ENCODE assay signal across 11 cellular contexts in the genomic region with DNA sequence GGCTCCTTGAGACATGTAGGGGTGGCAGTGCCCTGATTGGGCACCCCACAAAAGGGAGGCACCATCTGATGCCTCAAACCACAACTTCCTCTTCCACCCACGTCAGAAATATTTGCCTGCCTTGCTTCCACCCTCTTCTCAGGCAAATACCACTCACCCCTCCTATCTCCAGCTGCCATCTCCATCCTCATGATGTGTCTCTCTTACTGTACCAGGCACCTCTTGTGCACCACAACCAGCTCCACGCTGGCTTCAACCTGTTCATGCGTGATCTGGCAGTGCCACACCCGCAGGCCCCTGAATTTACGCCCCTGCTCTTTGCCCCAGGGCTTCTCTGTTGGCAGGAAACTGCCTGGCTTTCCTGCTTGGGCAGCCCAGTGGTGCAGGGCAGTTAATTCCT.
DNase-seq lines count a peak whose midpoint lies in the region; ATAC-seq and TF ChIP-seq lines count a peak whose summit lies in the region.
"Had no signal": no experiment of that assay in that cellular context is flagged by ENCODE, and none has a peak within 500 bp of the region (broad histone marks: within the 10 kb centered on the region; RNA-seq: fewer than 3 reads in every experiment).

No MANE protein-coding gene starts in this region.

- H3K27ac ChIP-seq in BLaER1: peak overlapping the region; percentile 35; the same call in 1 of the 2 replicates
- H3K27ac ChIP-seq in SU-DHL-6 (ENCODE audit: low read depth, low read length): no peak overlapping the region
- H3K27ac ChIP-seq: uterus had no signal

- no peaks in the 10 kb centered on the region for H3K36me3 ChIP-seq in BLaER1
- no peaks in the 10 kb centered on the region for H3K36me3 ChIP-seq in SU-DHL-6 (ENCODE audit: low read length)
- H3K36me3 ChIP-seq: uterus had no signal

- H3K9ac ChIP-seq in BLaER1 (no peak overlapping the region), SU-DHL-6 (ENCODE audit: low read length) (no peak overlapping the region)

- H2AFZ ChIP-seq in SU-DHL-6 (ENCODE audit: low read depth, low read length, severe bottlenecking): no peak overlapping the region

- H3K79me2 ChIP-seq in SU-DHL-6 (ENCODE audit: insufficient read depth, low read length): no peaks in the 10 kb centered on the region

- peak; percentile 81 for ATAC-seq in GM19468 (IDR thresholded peaks at IDR 0.05; ENCODE audit: extremely low read depth, unreplicated experiment)
- ATAC-seq in effector memory CD8-positive, alpha-beta T cell (replicated peaks): peak; percentile 88

- peak overlapping the region in 1 of 2 donors; percentile 15 for H3K4me3 Mint-ChIP-seq in effector memory CD8-positive, alpha-beta T cell
- no peak overlapping the region for H3K4me3 Mint-ChIP-seq in HFFc6

- peaks cover 92 to 100% of the 10 kb centered on the region in 2 donors for H3K27me3 Mint-ChIP-seq in effector memory CD8-positive, alpha-beta T cell
- peaks cover 30% of the 10 kb centered on the region for H3K27me3 Mint-ChIP-seq in HFFc6 (ENCODE audit: insufficient read depth)

- H3K9me2 ChIP-seq in SU-DHL-6 (replicated peaks; ENCODE audit: insufficient read depth, low read length): no peaks in the 10 kb centered on the region

- H3K4me1 Mint-ChIP-seq in effector memory CD8-positive, alpha-beta T cell (ENCODE audit: low read depth in 2 of 2): peaks cover 22% of the 10 kb centered on the region in 2 donors
- peaks cover 6% of the 10 kb centered on the region; the same call in 1 of the 2 replicates for H3K4me1 Mint-ChIP-seq in HFFc6 (ENCODE audit: low read depth)

- H3K27ac Mint-ChIP-seq in effector memory CD8-positive, alpha-beta T cell: no peak overlapping the region
- H3K27ac Mint-ChIP-seq in HFFc6: no peak overlapping the region
- H3K27ac Mint-ChIP-seq: activated T-helper 2 cell treated with anti-CD3 and anti-CD28 coated beads, Interferon-gamma antibody, Interleukin-2, Interleukin-4, amounts not matched to agents 10 μg/mL and 5 μg/mL and 100 μg/mL, durations not matched to agents 14 hours and 24 hours and 36 hours had no signal

- H3K4me2 ChIP-seq in BLaER1 (peak overlapping the region; percentile 79), SU-DHL-6 (ENCODE audit: low read depth, low read length, poor library complexity, severe bottlenecking) (peak overlapping the region; percentile 12)

- no peaks in the 10 kb centered on the region for H3K9me3 Mint-ChIP-seq in effector memory CD8-positive, alpha-beta T cell
- H3K9me3 Mint-ChIP-seq in HFFc6: no peaks in the 10 kb centered on the region
- H3K9me3 Mint-ChIP-seq: activated T-helper 2 cell treated with anti-CD3 and anti-CD28 coated beads, Interferon-gamma antibody, Interleukin-2, Interleukin-4, amounts not matched to agents 10 μg/mL and 5 μg/mL and 100 μg/mL, durations not matched to agents 14 hours and 24 hours and 36 hours had no signal

- H3K36me3 Mint-ChIP-seq in effector memory CD8-positive, alpha-beta T cell (ENCODE audit: insufficient read depth): peaks cover 8% of the 10 kb centered on the region
- no peaks in the 10 kb centered on the region for H3K36me3 Mint-ChIP-seq in HFFc6 (ENCODE audit: low read depth)

- H3K4me1 ChIP-seq in BLaER1: peaks cover 64% of the 10 kb centered on the region
- H3K4me1 ChIP-seq: uterus had no signal

- H4K20me1 ChIP-seq in BLaER1: no peaks in the 10 kb centered on the region; the same call in 1 of the 2 replicates
- H4K20me1 ChIP-seq in SU-DHL-6 (ENCODE audit: low read depth, low read length): no peaks in the 10 kb centered on the region

- peak; percentile 15 to 28 (median 25) for DNase-seq in effector memory CD8-positive, alpha-beta T cell
- DNase-seq in SHP77 treated with DMSO at 0.1 percent for 48 hours (lab: John Stamatoyannopoulos, UW) (no peak), HFFc6 (no peak), NCI-H2081 treated with DMSO at 0.1 percent for 48 hours (lab: John Stamatoyannopoulos, UW) (no peak), NCI-H1092 treated with DMSO at 0.1 percent for 48 hours (lab: John Stamatoyannopoulos, UW) (no peak)
- DNase-seq: DMS53, uterus had no signal

- TF ChIP-seq CTCF in SU-DHL-6 (IDR thresholded peaks at IDR 0.05; ENCODE audit: insufficient read depth, low read length, poor library complexity, severe bottlenecking) (no peak), HFFc6 (IDR thresholded peaks at IDR 0.05) (no peak)

- H3F3A ChIP-seq in SU-DHL-6 (ENCODE audit: insufficient read depth): no peaks in the 10 kb centered on the region

- H3K4me3 ChIP-seq in BLaER1: peak overlapping the region; percentile 19
- no peak overlapping the region for H3K4me3 ChIP-seq in SU-DHL-6 (ENCODE audit: insufficient read depth, low read length, poor library complexity, severe bottlenecking)
- H3K4me3 ChIP-seq: uterus had no signal

- H3K9me3 ChIP-seq in BLaER1 (no peaks in the 10 kb centered on the region), SU-DHL-6 (ENCODE audit: insufficient read depth, low read length) (no peaks in the 10 kb centered on the region)
- H3K9me3 ChIP-seq: uterus had no signal

- H3K27me3 ChIP-seq in BLaER1 (no peaks in the 10 kb centered on the region), SU-DHL-6 (ENCODE audit: low read length) (no peaks in the 10 kb centered on the region)
- H3K27me3 ChIP-seq: uterus had no signal

Comparison
In these comparisons a context has a peak if more than half of its experiments do, and no peak if none do; other contexts are left out.
1. DNase-seq: peak in effector memory CD8-positive, alpha-beta T cell (3 of 3); none in SHP77 treated with DMSO at 0.1 percent for 48 hours (single experiment), HFFc6 (single experiment), NCI-H2081 treated with DMSO at 0.1 percent for 48 hours (single experiment) and NCI-H1092 treated with DMSO at 0.1 percent for 48 hours (single experiment).